In the genomic region with DNA sequence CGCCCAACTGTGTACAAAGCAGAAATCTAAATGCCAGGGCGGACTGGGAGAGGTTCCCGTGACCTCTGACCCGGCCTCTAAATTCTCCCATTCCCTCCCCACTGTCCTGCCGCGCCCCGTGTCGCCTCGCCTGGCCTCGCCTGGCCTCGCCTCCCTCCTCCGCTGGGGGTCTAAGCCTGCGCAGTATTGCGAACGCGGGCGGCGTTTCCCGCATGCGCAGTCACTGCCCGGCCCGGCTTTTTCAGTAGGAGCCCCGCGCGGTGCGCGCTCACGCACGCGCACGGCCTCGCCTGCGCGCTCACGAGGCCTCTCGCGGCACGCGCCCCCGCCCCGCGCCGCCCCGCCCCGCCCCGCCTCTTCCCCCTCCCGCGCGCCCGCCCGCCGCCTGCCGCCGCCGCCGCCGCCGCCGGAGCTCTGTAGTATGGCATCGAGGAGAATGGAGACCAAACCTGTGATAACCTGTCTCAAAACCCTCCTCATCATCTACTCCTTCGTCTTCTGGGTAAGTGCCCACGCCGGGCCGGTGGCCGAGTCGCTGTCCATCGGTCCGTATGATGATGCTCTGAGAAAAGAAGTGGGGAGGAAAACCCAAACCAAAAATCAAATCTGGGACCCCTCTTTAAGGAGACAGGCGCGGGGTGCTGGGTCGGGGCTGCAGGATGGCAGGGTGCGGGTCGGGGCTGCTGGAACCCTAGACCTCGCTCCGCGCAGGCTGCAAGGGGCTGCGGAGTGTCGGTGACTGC, we compare ENCODE assay signal across 7 cellular contexts. TPM values are rescaled to one million over a fixed set of nuclear protein-coding genes. Genes with fewer than 3 reads are reported as not detected.
DNase-seq lines count a peak whose midpoint lies in the region; ATAC-seq and TF ChIP-seq lines count a peak whose summit lies in the region.

A gene with protein sequence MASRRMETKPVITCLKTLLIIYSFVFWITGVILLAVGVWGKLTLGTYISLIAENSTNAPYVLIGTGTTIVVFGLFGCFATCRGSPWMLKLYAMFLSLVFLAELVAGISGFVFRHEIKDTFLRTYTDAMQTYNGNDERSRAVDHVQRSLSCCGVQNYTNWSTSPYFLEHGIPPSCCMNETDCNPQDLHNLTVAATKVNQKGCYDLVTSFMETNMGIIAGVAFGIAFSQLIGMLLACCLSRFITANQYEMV (plus strand): TSS at position 417 of the 743 bp plus-strand sequence. CDS start 5 bp downstream, at position 422.

- H3K4me3 Mint-ChIP-seq in endodermal cell: peak within 1 kb of the TSS; percentile 72

- H3K27me3 ChIP-seq in endodermal cell (ENCODE audit: control insufficient read depth, insufficient read depth, low read length, poor library complexity, severe bottlenecking): no peaks in the 10 kb centered on the region

- no peak within 1 kb of the TSS for H3K27ac ChIP-seq in endodermal cell (ENCODE audit: low read depth, low read length)
- H3K27ac ChIP-seq in mesodermal cell (ENCODE audit: low read depth, low read length, severe bottlenecking): no peak within 1 kb of the TSS

- TF ChIP-seq CTCF in endodermal cell (conservative IDR thresholded peaks at IDR 0.05): no peak

- no peaks in the 10 kb centered on the region for H3K4me1 Mint-ChIP-seq in endodermal cell

- H3K4me1 ChIP-seq in endodermal cell (ENCODE audit: control insufficient read depth, insufficient read depth, low read length) (no peaks in the 10 kb centered on the region), mesodermal cell (ENCODE audit: control insufficient read depth, insufficient read depth, low read length, poor library complexity, severe bottlenecking) (no peaks in the 10 kb centered on the region)

- H3K4me3 ChIP-seq in endodermal cell (ENCODE audit: low read length): peak within 1 kb of the TSS; percentile 79
- H3K4me3 ChIP-seq in mesodermal cell (ENCODE audit: extremely low read depth, insufficient read depth, low read length, poor library complexity, severe bottlenecking): peak within 1 kb of the TSS; percentile 44

- WGBS in endodermal cell (ENCODE audit: insufficient coverage in 1 of 2, insufficient read length in 1 of 2), 2 experiments: 2% methylated on average over 47 of the region's 78 CpGs; no CpG with 5 or more reads in 1 of the 2 experiments
- 40% methylated on average over 1 of the region's 78 CpGs; no CpG with 5 or more reads in 1 of the 2 experiments for WGBS in mesodermal cell (ENCODE audit: insufficient coverage in 2 of 2), 2 experiments

- peaks cover 51% of the 10 kb centered on the region for H3K9me3 Mint-ChIP-seq in endodermal cell

- no peak within 1 kb of the TSS for H3K9ac ChIP-seq in endodermal cell (ENCODE audit: extremely low read depth, low read length, poor library complexity, severe bottlenecking)

- DNase-seq in NCI-H748 treated with DMSO at 0.1 percent for 48 hours (lab: John Stamatoyannopoulos, UW) (peak; percentile 67), endodermal cell (peak; percentile 88)
- DNase-seq in activated CD8-positive, alpha-beta memory T cell treated with anti-CD3 and anti-CD28 coated beads, Interleukin-2, amount 50 U/mL, for 4 hours: peak; percentile 76
- peak; percentile 45 for DNase-seq in stimulated activated CD8-positive, alpha-beta memory T cell treated with anti-CD3 and anti-CD28 coated beads, Interleukin-12 subunit alpha, Interleukin-12 subunit beta, amount 100 ng/mL, for 24 hours (ENCODE audit: extremely low read depth)

- H3K9me3 ChIP-seq in endodermal cell (ENCODE audit: control insufficient read depth, low read length) (no peaks in the 10 kb centered on the region), mesodermal cell (ENCODE audit: control insufficient read depth, low read length) (no peaks in the 10 kb centered on the region)

- H3K27ac Mint-ChIP-seq in endodermal cell: no peak within 1 kb of the TSS

- H3K36me3 Mint-ChIP-seq in endodermal cell (ENCODE audit: low read depth): no peaks in the 10 kb centered on the region

- peaks cover 2% of the 10 kb centered on the region for H3K27me3 Mint-ChIP-seq in endodermal cell (ENCODE audit: insufficient read depth)

- peak; percentile 76 for ATAC-seq in GM18858 (IDR thresholded peaks at IDR 0.05; ENCODE audit: unreplicated experiment)
- peak; percentile 71 for ATAC-seq in HG03520 (IDR thresholded peaks at IDR 0.05; ENCODE audit: unreplicated experiment)

- H3K36me3 ChIP-seq in endodermal cell (ENCODE audit: control insufficient read depth, insufficient read depth, low read length): no peaks in the 10 kb centered on the region
- no peaks in the 10 kb centered on the region for H3K36me3 ChIP-seq in mesodermal cell (ENCODE audit: control insufficient read depth, insufficient read depth, low read length)

RNA-seq across cellular contexts. Expression of the gene that starts here (rescaled TPM):
- total RNA-seq in endodermal cell: 10 to 100 TPM in 1 of 2 donors, 1 to 10 TPM in 1; 6.2 to 15.1 TPM
- 14.2 TPM for polyA plus RNA-seq in endodermal cell (2013, experiment 1 of 2)
- 12.0 TPM for polyA plus RNA-seq in endodermal cell (2013, experiment 2 of 2)
- 36.8 TPM for polyA plus RNA-seq in mesodermal cell (2013, experiment 1 of 2)
- polyA plus RNA-seq in mesodermal cell (2013, experiment 2 of 2): 25.4 TPM
